1 cellular context compared by ENCODE assay signal in genomic region chr9:18438300-18438925, GRCh38.
TF ChIP-seq lines count a peak whose summit lies in the region.

No MANE protein-coding gene starts in this region.

TF ChIP-seq in A549, 52 proteins besides CTCF, POLR2A, EP300 and RAD21:
- TF ChIP-seq JUNB (IDR thresholded peaks at IDR 0.05), result no peak
- no peak for TF ChIP-seq BCL3 (IDR thresholded peaks at IDR 0.05)
- TF ChIP-seq, protein P1, sequence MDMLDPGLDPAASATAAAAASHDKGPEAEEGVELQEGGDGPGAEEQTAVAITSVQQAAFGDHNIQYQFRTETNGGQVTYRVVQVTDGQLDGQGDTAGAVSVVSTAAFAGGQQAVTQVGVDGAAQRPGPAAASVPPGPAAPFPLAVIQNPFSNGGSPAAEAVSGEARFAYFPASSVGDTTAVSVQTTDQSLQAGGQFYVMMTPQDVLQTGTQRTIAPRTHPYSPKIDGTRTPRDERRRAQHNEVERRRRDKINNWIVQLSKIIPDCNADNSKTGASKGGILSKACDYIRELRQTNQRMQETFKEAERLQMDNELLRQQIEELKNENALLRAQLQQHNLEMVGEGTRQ (IDR thresholded peaks at IDR 0.05), result no peak
- TF ChIP-seq KDM1A (IDR thresholded peaks at IDR 0.05; ENCODE audit: low read depth), result no peak
- TF ChIP-seq FOSB (CRISPR knock-in tag; IDR thresholded peaks at IDR 0.05), result no peak
- no peak for TF ChIP-seq CBX8 (IDR thresholded peaks at IDR 0.05)
- TF ChIP-seq E2F6 (IDR thresholded peaks at IDR 0.05; ENCODE audit: borderline replicate concordance, low read depth), result no peak
- TF ChIP-seq ZC3H11A (IDR thresholded peaks at IDR 0.05), result no peak
- TF ChIP-seq CHD2 (IDR thresholded peaks at IDR 0.05; ENCODE audit: low read length, partially characterized antibody), result no peak
- TF ChIP-seq SREBF2 (IDR thresholded peaks at IDR 0.05), result no peak
- no peak for TF ChIP-seq CHD4 (IDR thresholded peaks at IDR 0.05; ENCODE audit: borderline replicate concordance)
- TF ChIP-seq POLR2AphosphoS2 (conservative IDR thresholded peaks at IDR 0.05; ENCODE audit: low read length), result no peak
- TF ChIP-seq MYC (IDR thresholded peaks at IDR 0.05; ENCODE audit: borderline replicate concordance, low read length), result no peak
- no peak for TF ChIP-seq EHMT2 (IDR thresholded peaks at IDR 0.05; ENCODE audit: low read depth)
- no peak for TF ChIP-seq MAFK (IDR thresholded peaks at IDR 0.05; ENCODE audit: partially characterized antibody)
- no peak for TF ChIP-seq BHLHE40 (IDR thresholded peaks at IDR 0.05; ENCODE audit: low read depth, low read length)
- TF ChIP-seq PHF8 (IDR thresholded peaks at IDR 0.05; ENCODE audit: borderline replicate concordance, low read depth), result no peak
- TF ChIP-seq ELK1 (IDR thresholded peaks at IDR 0.05; ENCODE audit: low read depth, low read length), result no peak
- no peak for TF ChIP-seq FOXS1 (CRISPR knock-in tag; IDR thresholded peaks at IDR 0.05)
- TF ChIP-seq, protein P2, sequence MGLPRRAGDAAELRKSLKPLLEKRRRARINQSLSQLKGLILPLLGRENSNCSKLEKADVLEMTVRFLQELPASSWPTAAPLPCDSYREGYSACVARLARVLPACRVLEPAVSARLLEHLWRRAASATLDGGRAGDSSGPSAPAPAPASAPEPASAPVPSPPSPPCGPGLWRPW (IDR thresholded peaks at IDR 0.05), result no peak
